Comparison of ENCODE assay signal across 1 cellular context in genomic region chr1:151008244-151009205, GRCh38.
TF ChIP-seq lines count a peak whose summit lies in the region.

A gene with protein sequence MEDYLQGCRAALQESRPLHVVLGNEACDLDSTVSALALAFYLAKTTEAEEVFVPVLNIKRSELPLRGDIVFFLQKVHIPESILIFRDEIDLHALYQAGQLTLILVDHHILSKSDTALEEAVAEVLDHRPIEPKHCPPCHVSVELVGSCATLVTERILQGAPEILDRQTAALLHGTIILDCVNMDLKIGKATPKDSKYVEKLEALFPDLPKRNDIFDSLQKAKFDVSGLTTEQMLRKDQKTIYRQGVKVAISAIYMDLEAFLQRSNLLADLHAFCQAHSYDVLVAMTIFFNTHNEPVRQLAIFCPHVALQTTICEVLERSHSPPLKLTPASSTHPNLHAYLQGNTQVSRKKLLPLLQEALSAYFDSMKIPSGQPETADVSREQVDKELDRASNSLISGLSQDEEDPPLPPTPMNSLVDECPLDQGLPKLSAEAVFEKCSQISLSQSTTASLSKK (plus strand): TSS chr1:151008449. CDS start chr1:151008633, 184 bp downstream.

TF ChIP-seq in K562, 482 proteins besides CTCF, POLR2A, EP300 and RAD21 (continued from another document and continues in another):
- TF ChIP-seq, protein P1, sequence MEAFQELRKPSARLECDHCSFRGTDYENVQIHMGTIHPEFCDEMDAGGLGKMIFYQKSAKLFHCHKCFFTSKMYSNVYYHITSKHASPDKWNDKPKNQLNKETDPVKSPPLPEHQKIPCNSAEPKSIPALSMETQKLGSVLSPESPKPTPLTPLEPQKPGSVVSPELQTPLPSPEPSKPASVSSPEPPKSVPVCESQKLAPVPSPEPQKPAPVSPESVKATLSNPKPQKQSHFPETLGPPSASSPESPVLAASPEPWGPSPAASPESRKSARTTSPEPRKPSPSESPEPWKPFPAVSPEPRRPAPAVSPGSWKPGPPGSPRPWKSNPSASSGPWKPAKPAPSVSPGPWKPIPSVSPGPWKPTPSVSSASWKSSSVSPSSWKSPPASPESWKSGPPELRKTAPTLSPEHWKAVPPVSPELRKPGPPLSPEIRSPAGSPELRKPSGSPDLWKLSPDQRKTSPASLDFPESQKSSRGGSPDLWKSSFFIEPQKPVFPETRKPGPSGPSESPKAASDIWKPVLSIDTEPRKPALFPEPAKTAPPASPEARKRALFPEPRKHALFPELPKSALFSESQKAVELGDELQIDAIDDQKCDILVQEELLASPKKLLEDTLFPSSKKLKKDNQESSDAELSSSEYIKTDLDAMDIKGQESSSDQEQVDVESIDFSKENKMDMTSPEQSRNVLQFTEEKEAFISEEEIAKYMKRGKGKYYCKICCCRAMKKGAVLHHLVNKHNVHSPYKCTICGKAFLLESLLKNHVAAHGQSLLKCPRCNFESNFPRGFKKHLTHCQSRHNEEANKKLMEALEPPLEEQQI (IDR thresholded peaks at IDR 0.05), result no peak
- TF ChIP-seq ZNF347 (CRISPR knock-in tag; IDR thresholded peaks at IDR 0.05; ENCODE audit: low read depth), result no peak
- TF ChIP-seq THRB (CRISPR knock-in tag; conservative IDR thresholded peaks at IDR 0.05), result 0 out of 2 replicates have a peak, but pooled peaks have one; percentile 10
- no peak for TF ChIP-seq ZNF3 (CRISPR knock-in tag; IDR thresholded peaks at IDR 0.05)
- peak; percentile 67 for TF ChIP-seq CHD1 (IDR thresholded peaks at IDR 0.05; ENCODE audit: low read length)
- no peak for TF ChIP-seq ZNF785 (CRISPR knock-in tag; IDR thresholded peaks at IDR 0.05)
- TF ChIP-seq, protein P2, sequence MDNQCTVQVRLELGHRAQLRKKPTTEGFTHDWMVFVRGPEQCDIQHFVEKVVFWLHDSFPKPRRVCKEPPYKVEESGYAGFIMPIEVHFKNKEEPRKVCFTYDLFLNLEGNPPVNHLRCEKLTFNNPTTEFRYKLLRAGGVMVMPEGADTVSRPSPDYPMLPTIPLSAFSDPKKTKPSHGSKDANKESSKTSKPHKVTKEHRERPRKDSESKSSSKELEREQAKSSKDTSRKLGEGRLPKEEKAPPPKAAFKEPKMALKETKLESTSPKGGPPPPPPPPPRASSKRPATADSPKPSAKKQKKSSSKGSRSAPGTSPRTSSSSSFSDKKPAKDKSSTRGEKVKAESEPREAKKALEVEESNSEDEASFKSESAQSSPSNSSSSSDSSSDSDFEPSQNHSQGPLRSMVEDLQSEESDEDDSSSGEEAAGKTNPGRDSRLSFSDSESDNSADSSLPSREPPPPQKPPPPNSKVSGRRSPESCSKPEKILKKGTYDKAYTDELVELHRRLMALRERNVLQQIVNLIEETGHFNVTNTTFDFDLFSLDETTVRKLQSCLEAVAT (IDR thresholded peaks at IDR 0.05), result peak in 1 of 2 experiments; percentile 59; a peak in 1 of 4 replicates
- no peak for TF ChIP-seq SETDB1 (IDR thresholded peaks at IDR 0.05; ENCODE audit: low read length)
- no peak for TF ChIP-seq LCOR (CRISPR knock-in tag; IDR thresholded peaks at IDR 0.05)
- peak; percentile 92 for TF ChIP-seq HLTF (IDR thresholded peaks at IDR 0.05)
- peak in 1 of 2 experiments; percentile 3; a peak in 1 of 4 replicates for TF ChIP-seq RCOR1 (IDR thresholded peaks at IDR 0.05; ENCODE audit: borderline replicate concordance in 1 of 2, low read depth in 2 of 2, low read length in 2 of 2)
- peak; percentile 94 for TF ChIP-seq HCFC1 (IDR thresholded peaks at IDR 0.05; ENCODE audit: low read depth, low read length)
- TF ChIP-seq PRDM10 (IDR thresholded peaks at IDR 0.05; ENCODE audit: partially characterized antibody), result peak; percentile 19
- 0 out of 2 replicates have a peak, but pooled peaks have one; percentile 3 for TF ChIP-seq ZNF766 (CRISPR knock-in tag; conservative IDR thresholded peaks at IDR 0.05)
- TF ChIP-seq GTF2A2 (tag; IDR thresholded peaks at IDR 0.05), result no peak
- TF ChIP-seq, protein P3, sequence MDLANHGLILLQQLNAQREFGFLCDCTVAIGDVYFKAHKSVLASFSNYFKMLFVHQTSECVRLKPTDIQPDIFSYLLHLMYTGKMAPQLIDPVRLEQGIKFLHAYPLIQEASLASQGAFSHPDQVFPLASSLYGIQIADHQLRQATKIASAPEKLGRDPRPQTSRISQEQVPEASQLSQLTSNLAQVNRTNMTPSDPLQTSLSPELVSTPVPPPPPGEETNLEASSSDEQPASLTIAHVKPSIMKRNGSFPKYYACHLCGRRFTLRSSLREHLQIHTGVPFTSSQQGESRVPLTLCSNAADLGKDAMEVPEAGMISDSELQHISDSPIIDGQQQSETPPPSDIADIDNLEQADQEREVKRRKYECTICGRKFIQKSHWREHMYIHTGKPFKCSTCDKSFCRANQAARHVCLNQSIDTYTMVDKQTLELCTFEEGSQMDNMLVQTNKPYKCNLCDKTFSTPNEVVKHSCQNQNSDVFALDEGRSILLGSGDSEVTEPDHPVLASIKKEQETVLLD (IDR thresholded peaks at IDR 0.05), result no peak
- no peak for TF ChIP-seq KDM2B (CRISPR knock-in tag; IDR thresholded peaks at IDR 0.05)
- TF ChIP-seq MCM2 (IDR thresholded peaks at IDR 0.05; ENCODE audit: low read depth), result no peak
- TF ChIP-seq HNRNPUL1 (IDR thresholded peaks at IDR 0.05; ENCODE audit: low read length), result no peak
- peak; percentile 60 for TF ChIP-seq EHMT2 (IDR thresholded peaks at IDR 0.05)
- peak in 1 of 2 experiments; percentile 21; a peak in 1 of 4 replicates for TF ChIP-seq SRF (CRISPR knock-in tag; IDR thresholded peaks at IDR 0.05)
- no peak for TF ChIP-seq TEAD4 (IDR thresholded peaks at IDR 0.05; ENCODE audit: low read length)
- no peak for TF ChIP-seq TEAD4 (CRISPR knock-in tag; IDR thresholded peaks at IDR 0.05; ENCODE audit: borderline replicate concordance)
- TF ChIP-seq, protein P4, sequence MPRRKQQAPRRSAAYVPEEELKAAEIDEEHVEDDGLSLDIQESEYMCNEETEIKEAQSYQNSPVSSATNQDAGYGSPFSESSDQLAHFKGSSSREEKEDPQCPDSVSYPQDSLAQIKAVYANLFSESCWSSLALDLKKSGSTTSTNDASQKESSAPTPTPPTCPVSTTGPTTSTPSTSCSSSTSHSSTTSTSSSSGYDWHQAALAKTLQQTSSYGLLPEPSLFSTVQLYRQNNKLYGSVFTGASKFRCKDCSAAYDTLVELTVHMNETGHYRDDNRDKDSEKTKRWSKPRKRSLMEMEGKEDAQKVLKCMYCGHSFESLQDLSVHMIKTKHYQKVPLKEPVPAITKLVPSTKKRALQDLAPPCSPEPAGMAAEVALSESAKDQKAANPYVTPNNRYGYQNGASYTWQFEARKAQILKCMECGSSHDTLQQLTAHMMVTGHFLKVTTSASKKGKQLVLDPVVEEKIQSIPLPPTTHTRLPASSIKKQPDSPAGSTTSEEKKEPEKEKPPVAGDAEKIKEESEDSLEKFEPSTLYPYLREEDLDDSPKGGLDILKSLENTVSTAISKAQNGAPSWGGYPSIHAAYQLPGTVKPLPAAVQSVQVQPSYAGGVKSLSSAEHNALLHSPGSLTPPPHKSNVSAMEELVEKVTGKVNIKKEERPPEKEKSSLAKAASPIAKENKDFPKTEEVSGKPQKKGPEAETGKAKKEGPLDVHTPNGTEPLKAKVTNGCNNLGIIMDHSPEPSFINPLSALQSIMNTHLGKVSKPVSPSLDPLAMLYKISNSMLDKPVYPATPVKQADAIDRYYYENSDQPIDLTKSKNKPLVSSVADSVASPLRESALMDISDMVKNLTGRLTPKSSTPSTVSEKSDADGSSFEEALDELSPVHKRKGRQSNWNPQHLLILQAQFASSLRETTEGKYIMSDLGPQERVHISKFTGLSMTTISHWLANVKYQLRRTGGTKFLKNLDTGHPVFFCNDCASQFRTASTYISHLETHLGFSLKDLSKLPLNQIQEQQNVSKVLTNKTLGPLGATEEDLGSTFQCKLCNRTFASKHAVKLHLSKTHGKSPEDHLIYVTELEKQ (CRISPR knock-in tag; IDR thresholded peaks at IDR 0.05), result no peak
- TF ChIP-seq, protein P5, sequence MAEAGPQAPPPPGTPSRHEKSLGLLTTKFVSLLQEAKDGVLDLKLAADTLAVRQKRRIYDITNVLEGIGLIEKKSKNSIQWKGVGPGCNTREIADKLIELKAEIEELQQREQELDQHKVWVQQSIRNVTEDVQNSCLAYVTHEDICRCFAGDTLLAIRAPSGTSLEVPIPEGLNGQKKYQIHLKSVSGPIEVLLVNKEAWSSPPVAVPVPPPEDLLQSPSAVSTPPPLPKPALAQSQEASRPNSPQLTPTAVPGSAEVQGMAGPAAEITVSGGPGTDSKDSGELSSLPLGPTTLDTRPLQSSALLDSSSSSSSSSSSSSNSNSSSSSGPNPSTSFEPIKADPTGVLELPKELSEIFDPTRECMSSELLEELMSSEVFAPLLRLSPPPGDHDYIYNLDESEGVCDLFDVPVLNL (CRISPR knock-in tag; IDR thresholded peaks at IDR 0.05; ENCODE audit: low read depth), result no peak
- TF ChIP-seq JUN (IDR thresholded peaks at IDR 0.05; ENCODE audit: borderline replicate concordance, low read depth, low read length), result no peak
- TF ChIP-seq JUN (CRISPR knock-in tag; IDR thresholded peaks at IDR 0.05; ENCODE audit: borderline replicate concordance), result no peak
- peak; percentile 91 for TF ChIP-seq GABPA (tag; conservative IDR thresholded peaks at IDR 0.05; ENCODE audit: low read depth)
- no peak for TF ChIP-seq ZBTB8A (IDR thresholded peaks at IDR 0.05; ENCODE audit: partially characterized antibody)
- no peak for TF ChIP-seq SRSF7 (optimal IDR thresholded peaks at IDR 0.05; ENCODE audit: low read depth, low read length)
- TF ChIP-seq, protein P6, sequence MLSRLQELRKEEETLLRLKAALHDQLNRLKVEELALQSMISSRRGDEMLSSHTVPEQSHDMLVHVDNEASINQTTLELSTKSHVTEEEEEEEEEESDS (CRISPR knock-in tag; IDR thresholded peaks at IDR 0.05), result no peak
- TF ChIP-seq, protein P7, sequence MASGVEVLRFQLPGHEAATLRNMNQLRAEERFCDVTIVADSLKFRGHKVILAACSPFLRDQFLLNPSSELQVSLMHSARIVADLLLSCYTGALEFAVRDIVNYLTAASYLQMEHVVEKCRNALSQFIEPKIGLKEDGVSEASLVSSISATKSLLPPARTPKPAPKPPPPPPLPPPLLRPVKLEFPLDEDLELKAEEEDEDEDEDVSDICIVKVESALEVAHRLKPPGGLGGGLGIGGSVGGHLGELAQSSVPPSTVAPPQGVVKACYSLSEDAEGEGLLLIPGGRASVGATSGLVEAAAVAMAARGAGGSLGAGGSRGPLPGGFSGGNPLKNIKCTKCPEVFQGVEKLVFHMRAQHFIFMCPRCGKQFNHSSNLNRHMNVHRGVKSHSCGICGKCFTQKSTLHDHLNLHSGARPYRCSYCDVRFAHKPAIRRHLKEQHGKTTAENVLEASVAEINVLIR (CRISPR knock-in tag; IDR thresholded peaks at IDR 0.05), result peak; percentile 66; the same call in 1 of the 2 replicates
- TF ChIP-seq ZNF174 (CRISPR knock-in tag; IDR thresholded peaks at IDR 0.05), result no peak
- no peak for TF ChIP-seq ASH1L (IDR thresholded peaks at IDR 0.05; ENCODE audit: borderline replicate concordance, low read depth, partially characterized antibody)
- TF ChIP-seq TCF7 (IDR thresholded peaks at IDR 0.05; ENCODE audit: borderline replicate concordance), result no peak
- TF ChIP-seq, protein P8, sequence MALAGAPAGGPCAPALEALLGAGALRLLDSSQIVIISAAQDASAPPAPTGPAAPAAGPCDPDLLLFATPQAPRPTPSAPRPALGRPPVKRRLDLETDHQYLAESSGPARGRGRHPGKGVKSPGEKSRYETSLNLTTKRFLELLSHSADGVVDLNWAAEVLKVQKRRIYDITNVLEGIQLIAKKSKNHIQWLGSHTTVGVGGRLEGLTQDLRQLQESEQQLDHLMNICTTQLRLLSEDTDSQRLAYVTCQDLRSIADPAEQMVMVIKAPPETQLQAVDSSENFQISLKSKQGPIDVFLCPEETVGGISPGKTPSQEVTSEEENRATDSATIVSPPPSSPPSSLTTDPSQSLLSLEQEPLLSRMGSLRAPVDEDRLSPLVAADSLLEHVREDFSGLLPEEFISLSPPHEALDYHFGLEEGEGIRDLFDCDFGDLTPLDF (CRISPR knock-in tag; IDR thresholded peaks at IDR 0.05), result no peak
- peak; percentile 41; the same call in 1 of the 2 replicates for TF ChIP-seq NFRKB (IDR thresholded peaks at IDR 0.05; ENCODE audit: low read depth)
- no peak for TF ChIP-seq BMI1 (IDR thresholded peaks at IDR 0.05; ENCODE audit: low read length)
- TF ChIP-seq FOXA1 (IDR thresholded peaks at IDR 0.05; ENCODE audit: borderline replicate concordance), result no peak
- TF ChIP-seq ZNF274 (IDR thresholded peaks at IDR 0.05; ENCODE audit: borderline replicate concordance, low read depth, low read length), result no peak
